Comparison of ENCODE assay signal across 1 cellular context in genomic region chr18:79829136-79829854, GRCh38.
TF ChIP-seq lines count a peak whose summit lies in the region.

No MANE protein-coding gene starts in this region.

TF ChIP-seq in GM12878, 131 proteins besides CTCF, POLR2A, EP300 and RAD21 (continued from another document):
- TF ChIP-seq REST (IDR thresholded peaks at IDR 0.05; ENCODE audit: low read depth, low read length): no peak
- no peak for TF ChIP-seq NRF1 (conservative IDR thresholded peaks at IDR 0.05; ENCODE audit: low read depth, low read length)
